Comparison of ENCODE assay signal across 27 cellular contexts in genomic region chr7:120944826-120945562, GRCh38. TPM values are rescaled to one million over a fixed set of nuclear protein-coding genes. Genes with fewer than 3 reads are reported as not detected.
DNase-seq lines count a peak whose midpoint lies in the region; FAIRE-seq and TF ChIP-seq lines count a peak whose summit lies in the region.
"Had no signal": no experiment of that assay in that cellular context is flagged by ENCODE, and none has a peak within 500 bp of the region (broad histone marks: within the 10 kb centered on the region; RNA-seq: fewer than 3 reads in every experiment).

No MANE protein-coding gene starts in this region.

- peaks cover 16% of the 10 kb centered on the region for H3K4me1 Mint-ChIP-seq in nephron
- H3K4me1 Mint-ChIP-seq in activated naive CD8-positive, alpha-beta T cell treated with anti-CD3 and anti-CD28 coated beads for 36 hours = peaks cover 9% of the 10 kb centered on the region

- H3K27ac Mint-ChIP-seq in nephron = peak overlapping the region in 2 of 3 experiments; percentile 38 to 43
- H3K27ac Mint-ChIP-seq in activated naive CD8-positive, alpha-beta T cell treated with anti-CD3 and anti-CD28 coated beads for 36 hours = no peak overlapping the region
- H3K27ac Mint-ChIP-seq: activated CD4-positive, alpha-beta T cell treated with anti-CD3 and anti-CD28 coated beads, Interleukin-2, amount 10 ng/mL, durations not matched to agents 7 days and 5 days; activated naive CD4-positive, alpha-beta T cell treated with anti-CD3 and anti-CD28 coated beads, Interleukin-2, amount 50 U/mL, for 72 hours; natural killer cell; T-cell; WTC11 had no signal

- TF ChIP-seq CTCF in nephron (IDR thresholded peaks at IDR 0.05; ENCODE audit: unreplicated experiment in 3 of 3) = no peak

- H3K36me3 Mint-ChIP-seq in nephron (ENCODE audit: low read depth) = no peaks in the 10 kb centered on the region
- no peaks in the 10 kb centered on the region for H3K36me3 Mint-ChIP-seq in activated naive CD8-positive, alpha-beta T cell treated with anti-CD3 and anti-CD28 coated beads for 36 hours
- H3K36me3 Mint-ChIP-seq: natural killer cell, T-cell, WTC11 had no signal

- DNase-seq in NCI-H1092 treated with DMSO at 0.1 percent for 48 hours (lab: John Stamatoyannopoulos, UW) = peak; percentile 6
- DNase-seq in NCI-H1092 (lab: John Stamatoyannopoulos, UW) = no peak
- peak; percentile 32 for DNase-seq in NCI-H1417 treated with DMSO at 0.1 percent for 48 hours (lab: John Stamatoyannopoulos, UW)
- no peak for DNase-seq in ecto neural progenitor cell (ENCODE audit: low spot score)
- DNase-seq in DMS79 treated with DMSO at 0.1 percent for 48 hours (lab: John Stamatoyannopoulos, UW) = no peak
- no peak for DNase-seq in activated naive CD8-positive, alpha-beta T cell treated with anti-CD3 and anti-CD28 coated beads for 36 hours
- DNase-seq: 8988T; activated CD4-positive, alpha-beta T cell treated with anti-CD3 and anti-CD28 coated beads, Interleukin-2, amount 10 ng/mL, durations not matched to agents 7 days and 5 days; COR-L47; DMS79; effector CD8-positive, alpha-beta T cell; erythroblast; GDM1; heart left ventricle; IMR-90; kidney; natural killer cell; NCI-H1048; NCI-H187 treated with DMSO at 0.1 percent for 48 hours; NCI-H226; NCI-H748 treated with DMSO at 0.1 percent for 48 hours; stimulated activated naive CD4-positive, alpha-beta T cell treated with Interleukin-2 at 50 U/mL for 16 hours; T-cell had no signal

- H3K4me3 Mint-ChIP-seq in nephron = no peak overlapping the region
- no peak overlapping the region for H3K4me3 Mint-ChIP-seq in activated naive CD8-positive, alpha-beta T cell treated with anti-CD3 and anti-CD28 coated beads for 36 hours
- H3K4me3 Mint-ChIP-seq: activated CD4-positive, alpha-beta T cell treated with anti-CD3 and anti-CD28 coated beads, Interleukin-2, amount 10 ng/mL, durations not matched to agents 7 days and 5 days; natural killer cell; T-cell; WTC11 had no signal

- peak; percentile 97 for FAIRE-seq in endometrium (lab: Jason Lieb, UNC)

- H3K27me3 Mint-ChIP-seq in nephron (ENCODE audit: low read depth) = no peaks in the 10 kb centered on the region
- peaks cover 19% of the 10 kb centered on the region for H3K27me3 Mint-ChIP-seq in activated naive CD8-positive, alpha-beta T cell treated with anti-CD3 and anti-CD28 coated beads for 36 hours

- H3K9me3 Mint-ChIP-seq in nephron = no peaks in the 10 kb centered on the region
- H3K9me3 Mint-ChIP-seq in activated naive CD8-positive, alpha-beta T cell treated with anti-CD3 and anti-CD28 coated beads for 36 hours = no peaks in the 10 kb centered on the region
- H3K9me3 Mint-ChIP-seq: activated CD4-positive, alpha-beta T cell treated with anti-CD3 and anti-CD28 coated beads, Interleukin-2, amount 10 ng/mL, durations not matched to agents 7 days and 5 days; activated naive CD4-positive, alpha-beta T cell treated with anti-CD3 and anti-CD28 coated beads, Interleukin-2, amount 50 U/mL, for 72 hours; natural killer cell; T-cell; WTC11 had no signal

RNA-seq across cellular contexts. Expression of gene ING3, which starts 5.6 kb away (rescaled TPM):
- 10 to 100 TPM; 27.5 to 28.6 TPM for total RNA-seq in activated naive CD8-positive, alpha-beta T cell treated with anti-CD3 and anti-CD28 coated beads for 36 hours

RNA-seq across cellular contexts. Expression of gene CPED1, which starts 43.5 kb away (rescaled TPM):
- not detected for total RNA-seq in activated naive CD8-positive, alpha-beta T cell treated with anti-CD3 and anti-CD28 coated beads for 36 hours
- total RNA-seq: activated naive CD4-positive, alpha-beta T cell treated with anti-CD3 and anti-CD28 coated beads, Interleukin-2, amount 50 U/mL, for 72 hours had no signal

Comparison
In these comparisons a context has a peak if more than half of its experiments do, and no peak if none do; other contexts are left out.
1. DNase-seq: peak in NCI-H1092 treated with DMSO at 0.1 percent for 48 hours (single experiment) and NCI-H1417 treated with DMSO at 0.1 percent for 48 hours (single experiment); none in NCI-H1092 (single experiment), ecto neural progenitor cell (single experiment), DMS79 treated with DMSO at 0.1 percent for 48 hours (single experiment) and activated naive CD8-positive, alpha-beta T cell treated with anti-CD3 and anti-CD28 coated beads for 36 hours (single experiment).